ENCODE assay signal across 1 cellular context in the genomic region with DNA sequence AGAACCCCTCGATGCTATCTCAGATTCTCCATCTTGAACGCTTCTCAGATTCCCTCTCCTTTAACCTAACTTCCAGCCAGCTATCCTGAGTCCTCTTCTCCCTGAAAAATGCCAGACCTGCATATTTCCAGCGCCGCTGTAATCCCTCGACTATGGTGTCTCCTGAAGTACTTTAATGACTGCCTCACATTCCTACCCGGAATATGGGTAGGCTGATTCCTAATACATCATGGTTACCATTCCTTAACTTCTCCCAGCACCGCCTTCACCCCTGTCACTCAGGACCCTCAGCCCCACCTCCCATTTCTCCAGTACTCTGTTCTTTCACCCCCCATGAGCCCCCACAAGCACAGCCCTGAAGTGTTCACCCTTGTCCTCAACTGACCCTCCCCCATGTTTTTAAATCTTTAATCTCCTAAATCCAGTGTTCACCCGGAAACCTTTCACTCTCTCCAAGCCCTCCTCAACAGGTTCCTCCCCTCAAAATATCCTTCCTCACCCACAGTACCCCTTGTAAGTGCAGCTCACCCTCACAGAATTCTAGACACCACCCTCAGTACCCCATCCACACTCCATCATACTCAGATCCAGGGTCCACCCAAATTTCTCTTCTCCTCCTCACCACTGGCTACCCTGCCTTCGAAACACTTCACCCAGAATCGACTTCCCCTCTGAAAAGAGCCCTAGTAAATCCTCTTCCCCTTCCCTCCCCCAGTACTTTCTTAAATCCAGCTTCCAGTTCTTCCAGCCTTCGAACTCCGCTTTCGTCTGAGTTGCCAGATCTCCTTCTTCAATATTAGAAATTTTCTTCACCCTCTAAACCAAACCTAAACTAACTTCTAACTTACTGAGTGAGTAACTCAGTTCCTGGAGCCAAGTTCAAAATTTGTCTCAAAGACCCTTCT.
TF ChIP-seq lines count a peak whose summit lies in the region.

No MANE protein-coding gene starts in this region.

TF ChIP-seq in SK-N-SH treated with all-trans-retinoic acid at 6 μM for 48 hours, 23 proteins besides CTCF, POLR2A, EP300 and RAD21 (continued from another document):
- TF ChIP-seq RARB (CRISPR knock-in tag; IDR thresholded peaks at IDR 0.05) = no peak
- no peak for TF ChIP-seq TOX (CRISPR knock-in tag; IDR thresholded peaks at IDR 0.05; ENCODE audit: borderline replicate concordance)
- TF ChIP-seq PPARA (CRISPR knock-in tag; IDR thresholded peaks at IDR 0.05; ENCODE audit: borderline replicate concordance) = no peak
- no peak for TF ChIP-seq ZNF70 (CRISPR knock-in tag; IDR thresholded peaks at IDR 0.05)
- no peak for TF ChIP-seq ISL1 (CRISPR knock-in tag; IDR thresholded peaks at IDR 0.05)
